In the genomic region with DNA sequence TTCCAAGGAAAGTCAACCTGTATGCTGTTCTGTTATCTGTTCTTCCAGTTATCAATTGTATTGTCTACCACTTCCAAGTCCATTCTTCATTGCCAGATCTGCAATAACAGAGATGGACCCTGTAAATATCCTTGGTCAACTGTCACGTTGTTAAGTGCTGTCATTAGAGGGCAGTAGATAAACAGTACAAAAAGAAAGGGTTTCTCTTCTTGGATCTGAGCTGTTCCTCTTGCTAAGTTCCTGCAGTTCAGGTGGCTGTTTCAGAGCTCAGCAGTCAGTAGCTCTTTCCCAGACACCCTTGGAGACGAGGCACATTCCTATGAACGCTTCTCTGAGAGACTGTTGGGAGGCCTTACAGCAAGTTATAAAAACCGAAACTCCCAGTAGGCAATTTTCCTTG, we compare ENCODE assay signal across 8 cellular contexts.
DNase-seq lines count a peak whose midpoint lies in the region; ATAC-seq and TF ChIP-seq lines count a peak whose summit lies in the region.

No MANE protein-coding gene starts in this region.

- peak; percentile 65; the same call in 1 of the 2 replicates for TF ChIP-seq CTCF in PC-9 (conservative IDR thresholded peaks at IDR 0.05)
- TF ChIP-seq CTCF in heart left ventricle (IDR thresholded peaks at IDR 0.05): peak; percentile 16 to 59 (median 41)
- TF ChIP-seq CTCF in progenitor cell of endocrine pancreas (IDR thresholded peaks at IDR 0.05; ENCODE audit: unreplicated experiment): no peak

- peaks cover 2% of the 10 kb centered on the region for H3K9me3 Mint-ChIP-seq in progenitor cell of endocrine pancreas (ENCODE audit: low read depth)

- WGBS in GM23248 (ENCODE audit: low coverage in 1 of 2, low lambda C conversion rate in 2 of 2, missing lambda C conversion rate in 2 of 2), 2 experiments: 13 to 21% methylated on average over 4 of the region's 4 CpGs
- 22 to 26% (median 23%) methylated on average over 4 of the region's 4 CpGs for WGBS in heart left ventricle, 4 donors

- H3K4me2 ChIP-seq in GM23248 (ENCODE audit: unreplicated experiment) (no peak overlapping the region), PC-9 (0 out of 2 replicates have a peak overlapping the region, but pooled peaks have one; percentile 20)

- no peaks in the 10 kb centered on the region for H3K4me1 Mint-ChIP-seq in progenitor cell of endocrine pancreas (ENCODE audit: low read depth)

- CTCF ChIA-PET in PC-9 (lab: Charles Lee): interaction anchor here (0.5 to 1.5 kb wide), 3 partner anchors 391 to 858 kb away, joined by 5 to 8 read pairs (median 8); no protein-coding TSS in a partner anchor

- H3F3A ChIP-seq in GM23248 (ENCODE audit: insufficient read depth) (no peaks in the 10 kb centered on the region), PC-9 (ENCODE audit: insufficient read depth, low read depth) (no peaks in the 10 kb centered on the region)

- DNase-seq in A172 (ENCODE audit: low spot score) (peak; percentile 60), GM23248 (peak; percentile 31), PC-9 (peak in 1 of 2 experiments; percentile 5), heart left ventricle (no peak), amniotic stem cell (lab: John Stamatoyannopoulos, UW) (no peak), NCI-H1105 treated with DMSO at 0.1 percent for 48 hours (lab: John Stamatoyannopoulos, UW) (no peak), progenitor cell of endocrine pancreas (ENCODE audit: low spot score, unreplicated experiment) (no peak)
- no peak for DNase-seq in stimulated activated CD4-positive, alpha-beta T cell treated with anti-CD3 and anti-CD28 coated beads, Interleukin-2, amount 100 ng/mL, for 48 hours

- no peaks in the 10 kb centered on the region for H3K36me3 Mint-ChIP-seq in progenitor cell of endocrine pancreas (ENCODE audit: insufficient read depth)

- H3K4me1 ChIP-seq in GM23248 (ENCODE audit: insufficient read depth) (no peaks in the 10 kb centered on the region), PC-9 (replicated peaks; ENCODE audit: insufficient read depth) (no peaks in the 10 kb centered on the region), heart left ventricle (no peaks in the 10 kb centered on the region)

- H3K79me2 ChIP-seq in GM23248 (ENCODE audit: insufficient read depth) (no peaks in the 10 kb centered on the region), PC-9 (ENCODE audit: low read depth) (no peaks in the 10 kb centered on the region)

- POLR2A ChIA-PET in PC-9 (lab: Charles Lee; ENCODE audit: unreplicated experiment): no interaction called here

- intact Hi-C loops in PC-9 (cut with micrococcal nuclease; ENCODE audit: unreplicated experiment) (loop anchor here (1.0 to 5.0 kb wide), 3 partner anchors 167 to 457 kb away; no protein-coding TSS in a partner anchor), heart left ventricle (cut with DNase I) (loop anchor here in 8 of 10 donors (5.0 to 10.0 kb wide), 4 partner anchors 392 to 904 kb away; no protein-coding TSS in a partner anchor)

- no peak overlapping the region for H3K9ac ChIP-seq in GM23248

- H3K27ac ChIP-seq in GM23248 (no peak overlapping the region), PC-9 (no peak overlapping the region), heart left ventricle (no peak overlapping the region)

- H4K20me1 ChIP-seq in GM23248 (ENCODE audit: insufficient read depth) (no peaks in the 10 kb centered on the region), PC-9 (ENCODE audit: insufficient read depth) (no peaks in the 10 kb centered on the region)

- BruUV-seq in PC-9 (replicated peaks; lab: Mats Ljungman, UMichigan): no TSS peak

- in situ Hi-C loops in GM23248 (cut with MboI): no loop called here

- H3K27me3 ChIP-seq in GM23248 (replicated peaks; ENCODE audit: insufficient read depth): no peaks in the 10 kb centered on the region
- H3K27me3 ChIP-seq in PC-9 (ENCODE audit: insufficient read depth, low read depth): no peaks in the 10 kb centered on the region
- no peaks in the 10 kb centered on the region for H3K27me3 ChIP-seq in heart left ventricle

- H3K9me3 ChIP-seq in GM23248 (ENCODE audit: low read depth) (no peaks in the 10 kb centered on the region), PC-9 (ENCODE audit: insufficient read depth, low read depth) (no peaks in the 10 kb centered on the region), heart left ventricle (no peaks in the 10 kb centered on the region)

- H3K9me2 ChIP-seq in GM23248 (ENCODE audit: insufficient read depth) (no peaks in the 10 kb centered on the region), PC-9 (ENCODE audit: insufficient read depth) (no peaks in the 10 kb centered on the region)

- ATAC-seq in heart left ventricle: peak in 3 of 4 donors; percentile 65 to 69 (median 66)

- no peaks in the 10 kb centered on the region for H3K27me3 Mint-ChIP-seq in progenitor cell of endocrine pancreas

- H3K36me3 ChIP-seq in GM23248 (ENCODE audit: low read depth) (no peaks in the 10 kb centered on the region), PC-9 (ENCODE audit: low read depth) (no peaks in the 10 kb centered on the region), heart left ventricle (no peaks in the 10 kb centered on the region)

- H3K27ac Mint-ChIP-seq in progenitor cell of endocrine pancreas: no peak overlapping the region

- TF ChIP-seq POLR2A in heart left ventricle (IDR thresholded peaks at IDR 0.05): no peak

- H2AFZ ChIP-seq in GM23248 (no peak overlapping the region), PC-9 (no peak overlapping the region)

- H3K4me3 ChIP-seq in GM23248 (no peak overlapping the region), PC-9 (no peak overlapping the region), heart left ventricle (no peak overlapping the region)

- no peak overlapping the region for H3K4me3 Mint-ChIP-seq in progenitor cell of endocrine pancreas (ENCODE audit: low read depth)

Comparison
In these comparisons a context has a peak if more than half of its experiments do, and no peak if none do; other contexts are left out.
1. DNase-seq: peak in A172 (single experiment) and GM23248 (single experiment); none in heart left ventricle (0 of 5), amniotic stem cell (single experiment), NCI-H1105 treated with DMSO at 0.1 percent for 48 hours (single experiment), progenitor cell of endocrine pancreas (single experiment) and stimulated activated CD4-positive, alpha-beta T cell treated with anti-CD3 and anti-CD28 coated beads, Interleukin-2, amount 100 ng/mL, for 48 hours (0 of 2).